In genomic region chr6:47423087-47423486, GRCh38 we compare ENCODE assay signal across 31 cellular contexts. TPM values are rescaled to one million over a fixed set of nuclear protein-coding genes. Genes with fewer than 3 reads are reported as not detected.
DNase-seq lines count a peak whose midpoint lies in the region; ATAC-seq and TF ChIP-seq lines count a peak whose summit lies in the region.
"Had no signal": no experiment of that assay in that cellular context is flagged by ENCODE, and none has a peak within 500 bp of the region (broad histone marks: within the 10 kb centered on the region; RNA-seq: fewer than 3 reads in every experiment).

No MANE protein-coding gene starts in this region.

- no peak for TF ChIP-seq POLR2A in IMR-90 (IDR thresholded peaks at IDR 0.05; ENCODE audit: low read depth, low read length)

- H3K14ac ChIP-seq in IMR-90 (replicated peaks; ENCODE audit: low read depth, low read length): no peak overlapping the region

- no peaks in the 10 kb centered on the region for H3K79me1 ChIP-seq in IMR-90 (ENCODE audit: low read depth in 1 of 2, low read length in 2 of 2)

- no peak overlapping the region for H2AK9ac ChIP-seq in IMR-90 (replicated peaks; ENCODE audit: low read depth, low read length, poor library complexity)

- H2BK20ac ChIP-seq in IMR-90 (ENCODE audit: low read depth, low read length): no peak overlapping the region

- no peak overlapping the region for H4K91ac ChIP-seq in IMR-90 (ENCODE audit: insufficient read depth, low read depth, low read length)

- H3K27ac ChIP-seq in IMR-90 (ENCODE audit: insufficient read depth, low read length) (no peak overlapping the region), PC-3 (ENCODE audit: low read length) (no peak overlapping the region), smooth muscle cell (ENCODE audit: low read depth) (no peak overlapping the region), GM23338 (ENCODE audit: low read depth) (no peak overlapping the region)
- H3K27ac ChIP-seq: 22Rv1; A549; BLaER1; BLaER1 treated with 17β-estradiol and CSF1 and Interleukin-3, amounts not matched to agents 10 nM and 100 nM; C4-2B had no signal

- no peak overlapping the region for H3K27ac Mint-ChIP-seq in GM23338
- H3K27ac Mint-ChIP-seq: B cell; CD14-positive monocyte; CD4-positive, alpha-beta memory T cell; CD4-positive, alpha-beta T cell; CD4-positive, CD25-positive, alpha-beta regulatory T cell; CD8-positive, alpha-beta T cell had no signal

- H3K79me2 ChIP-seq in PC-3 (ENCODE audit: low read length) (no peaks in the 10 kb centered on the region), smooth muscle cell (ENCODE audit: low read depth) (no peaks in the 10 kb centered on the region), GM23338 (replicated peaks; ENCODE audit: insufficient read depth) (no peaks in the 10 kb centered on the region)

- H3K4me1 Mint-ChIP-seq in GM23338: peaks cover 3% of the 10 kb centered on the region
- H3K4me1 Mint-ChIP-seq: B cell; CD4-positive, alpha-beta memory T cell; CD4-positive, CD25-positive, alpha-beta regulatory T cell; CD8-positive, alpha-beta memory T cell had no signal

- BruUV-seq in IMR-90 (replicated peaks; lab: Mats Ljungman, UMichigan) (no TSS peak), PC-3 (replicated peaks; lab: Mats Ljungman, UMichigan) (no TSS peak)

- peaks cover 24% of the 10 kb centered on the region for H3K9me3 Mint-ChIP-seq in GM23338

- no peak overlapping the region for H4K5ac ChIP-seq in IMR-90 (ENCODE audit: low read depth, low read length)

- H3K27me3 Mint-ChIP-seq in GM23338 (ENCODE audit: insufficient read depth, low read depth, poor library complexity): peaks cover 2% of the 10 kb centered on the region
- H3K27me3 Mint-ChIP-seq: B cell; CD4-positive, alpha-beta T cell had no signal

- H3K4me3 ChIP-seq in IMR-90 (ENCODE audit: insufficient read depth, low read depth, low read length) (no peak overlapping the region), PC-3 (ENCODE audit: low read length) (no peak overlapping the region), smooth muscle cell (no peak overlapping the region), GM23338 (no peak overlapping the region)
- H3K4me3 ChIP-seq: A549; BLaER1; BLaER1 treated with 17β-estradiol and CSF1 and Interleukin-3, amounts not matched to agents 10 nM and 100 nM had no signal

- intact Hi-C loops in IMR-90 (cut with micrococcal nuclease) (no loop called here), PC-3 (cut with micrococcal nuclease) (no loop called here)

- ATAC-seq in IMR-90 (ENCODE audit: low read depth): peak; percentile 24; the same call in 1 of the 2 replicates
- peak; percentile 76 for ATAC-seq in PC-3
- ATAC-seq in GM23338: no peak
- ATAC-seq: A549; CD8-positive, alpha-beta T cell had no signal

- CTCF ChIA-PET in IMR-90 (lab: Yijun Ruan, JAX): no interaction called here
- CTCF ChIA-PET in PC-3 (lab: Charles Lee): no interaction called here

- no peaks in the 10 kb centered on the region for H3K9me2 ChIP-seq in PC-3 (replicated peaks; ENCODE audit: low read length)
- H3K9me2 ChIP-seq in GM23338 (ENCODE audit: insufficient read depth): peaks cover 17% of the 10 kb centered on the region; the same call in 1 of the 2 replicates

- H4K20me1 ChIP-seq in IMR-90 (ENCODE audit: insufficient read depth, low read length) (no peaks in the 10 kb centered on the region), PC-3 (ENCODE audit: low read length) (no peaks in the 10 kb centered on the region), smooth muscle cell (ENCODE audit: low read depth) (no peaks in the 10 kb centered on the region), GM23338 (replicated peaks; ENCODE audit: insufficient read depth) (no peaks in the 10 kb centered on the region)
- H4K20me1 ChIP-seq: BLaER1; BLaER1 treated with 17β-estradiol and CSF1 and Interleukin-3, amounts not matched to agents 10 nM and 100 nM had no signal

- H3F3A ChIP-seq in PC-3 (ENCODE audit: low read length, unreplicated experiment) (no peaks in the 10 kb centered on the region), smooth muscle cell (ENCODE audit: low read depth) (no peaks in the 10 kb centered on the region), GM23338 (replicated peaks; ENCODE audit: low read depth) (no peaks in the 10 kb centered on the region; the same call in 1 of the 2 replicates)

- no peak overlapping the region for H3K18ac ChIP-seq in IMR-90 (ENCODE audit: low read depth, low read length)

- H3K27me3 ChIP-seq in IMR-90 (ENCODE audit: control insufficient read depth, insufficient read depth, low read length) (no peaks in the 10 kb centered on the region), PC-3 (ENCODE audit: low read length) (no peaks in the 10 kb centered on the region), smooth muscle cell (ENCODE audit: low read depth) (peaks cover 5% of the 10 kb centered on the region), GM23338 (ENCODE audit: insufficient read depth) (no peaks in the 10 kb centered on the region)
- H3K27me3 ChIP-seq: BLaER1; BLaER1 treated with 17β-estradiol and CSF1 and Interleukin-3, amounts not matched to agents 10 nM and 100 nM had no signal

- no peak overlapping the region for H2BK120ac ChIP-seq in IMR-90 (ENCODE audit: low read depth, low read length)

- H3K9ac ChIP-seq in IMR-90 (ENCODE audit: low read depth, low read length): no peak overlapping the region
- H3K9ac ChIP-seq in PC-3 (ENCODE audit: low read length): no peak overlapping the region
- H3K9ac ChIP-seq in smooth muscle cell (ENCODE audit: low read depth): no peak overlapping the region
- H3K9ac ChIP-seq: BLaER1; BLaER1 treated with 17β-estradiol and CSF1 and Interleukin-3, amounts not matched to agents 10 nM and 100 nM had no signal

- no peak overlapping the region for H3K4ac ChIP-seq in IMR-90 (ENCODE audit: low read depth, low read length)

- TF ChIP-seq CTCF in IMR-90 (conservative IDR thresholded peaks at IDR 0.05; ENCODE audit: low read depth, low read length) (no peak), PC-3 (conservative IDR thresholded peaks at IDR 0.05; ENCODE audit: low read depth, low read length) (no peak), smooth muscle cell (IDR thresholded peaks at IDR 0.05; ENCODE audit: borderline replicate concordance, insufficient read depth, poor library complexity, severe bottlenecking) (no peak), GM23338 (conservative IDR thresholded peaks at IDR 0.05; ENCODE audit: low read depth in 2 of 2) (no peak)

- no peak overlapping the region for H3K23ac ChIP-seq in IMR-90 (ENCODE audit: low read depth, low read length)

- H3K4me1 ChIP-seq in IMR-90 (ENCODE audit: control insufficient read depth, insufficient read depth, low read length) (no peaks in the 10 kb centered on the region), PC-3 (ENCODE audit: insufficient read depth, low read length) (peaks cover 38% of the 10 kb centered on the region), smooth muscle cell (ENCODE audit: low read depth) (no peaks in the 10 kb centered on the region), GM23338 (ENCODE audit: insufficient read depth) (no peaks in the 10 kb centered on the region)
- H3K4me1 ChIP-seq: BE2C, BLaER1 had no signal

- no peak overlapping the region for H2BK15ac ChIP-seq in IMR-90 (ENCODE audit: low read depth, low read length)

- H3K36me3 ChIP-seq in IMR-90 (ENCODE audit: control insufficient read depth, insufficient read depth, low read length) (no peaks in the 10 kb centered on the region), PC-3 (ENCODE audit: low read depth, low read length) (no peaks in the 10 kb centered on the region), smooth muscle cell (ENCODE audit: low read depth) (no peaks in the 10 kb centered on the region), GM23338 (ENCODE audit: insufficient read depth) (0 out of 2 replicates have a peak, but pooled peaks cover 3% of the 10 kb centered on the region)
- H3K36me3 ChIP-seq: BE2C; BLaER1; BLaER1 treated with 17β-estradiol and CSF1 and Interleukin-3, amounts not matched to agents 10 nM and 100 nM had no signal

- no peak overlapping the region for H2AFZ ChIP-seq in IMR-90 (replicated peaks; ENCODE audit: low read length, poor library complexity)
- H2AFZ ChIP-seq in PC-3 (ENCODE audit: low read length): no peak overlapping the region
- H2AFZ ChIP-seq in smooth muscle cell (ENCODE audit: low read depth): no peak overlapping the region
- H2AFZ ChIP-seq in GM23338: no peak overlapping the region

- H2AK5ac ChIP-seq in IMR-90 (ENCODE audit: low read depth, low read length): no peak overlapping the region

- H4K8ac ChIP-seq in IMR-90 (ENCODE audit: low read depth in 2 of 2, low read length in 2 of 2): no peak overlapping the region

- POLR2A ChIA-PET in IMR-90 (lab: Charles Lee; ENCODE audit: unreplicated experiment): no interaction called here
- POLR2A ChIA-PET in PC-3 (lab: Charles Lee; ENCODE audit: unreplicated experiment): no interaction called here

- TF ChIP-seq RAD21 in IMR-90 (IDR thresholded peaks at IDR 0.05; ENCODE audit: low read length): no peak

- no peak overlapping the region for H3K4me2 ChIP-seq in IMR-90 (ENCODE audit: low read depth, low read length)
- 0 out of 2 replicates have a peak overlapping the region, but pooled peaks have one; percentile 28 for H3K4me2 ChIP-seq in PC-3 (ENCODE audit: low read length)
- H3K4me2 ChIP-seq in smooth muscle cell: no peak overlapping the region
- no peak overlapping the region for H3K4me2 ChIP-seq in GM23338
- H3K4me2 ChIP-seq: A549; BLaER1; BLaER1 treated with 17β-estradiol and CSF1 and Interleukin-3, amounts not matched to agents 10 nM and 100 nM had no signal

- no peak overlapping the region for H2BK5ac ChIP-seq in IMR-90 (ENCODE audit: low read depth, low read length, poor library complexity, severe bottlenecking)

- in situ Hi-C loops in IMR-90 (cut with MboI; ENCODE audit: low sequenced_read_pairs): no loop called here

- DNase-seq in IMR-90 (peak; percentile 1), PC-3 (peak; percentile 52), smooth muscle cell (lab: John Stamatoyannopoulos, UW; ENCODE audit: unreplicated experiment) (no peak), GM23338 (ENCODE audit: low spot score) (no peak)
- DNase-seq: 8988T; ACHN; AML-193; BE2C; C1 segment of cervical spinal cord; Caco-2; Calu3; CD4-positive, alpha-beta memory T cell; CD4-positive, alpha-beta T cell; CD4-positive, CD25-positive, alpha-beta regulatory T cell; CD8-positive, alpha-beta memory T cell; CD8-positive, alpha-beta T cell; COR-L47; DMS 273 treated with DMSO at 0.1 percent for 48 hours; DMS153; DMS53; DMS79; DMS79 treated with DMSO at 0.1 percent for 48 hours; DND-41; EL had no signal

- no peak overlapping the region for H3K4me3 Mint-ChIP-seq in GM23338
- H3K4me3 Mint-ChIP-seq: B cell; CD14-positive monocyte; CD4-positive, alpha-beta memory T cell; CD4-positive, alpha-beta T cell; CD4-positive, CD25-positive, alpha-beta regulatory T cell; CD8-positive, alpha-beta memory T cell; CD8-positive, alpha-beta T cell had no signal

- H3K56ac ChIP-seq in IMR-90 (ENCODE audit: extremely low read depth, insufficient read depth, low read length): no peak overlapping the region

- no peaks in the 10 kb centered on the region for H3K9me1 ChIP-seq in IMR-90 (ENCODE audit: insufficient read depth, low read length)

- dilution Hi-C loops in IMR-90 (cut with HindIII; ENCODE audit: low sequenced_read_pairs, unreplicated experiment): no loop called here

- peaks cover 26% of the 10 kb centered on the region for H3K36me3 Mint-ChIP-seq in GM23338 (ENCODE audit: low read depth)
- H3K36me3 Mint-ChIP-seq: CD14-positive monocyte; CD8-positive, alpha-beta T cell had no signal

- H3K9me3 ChIP-seq in IMR-90 (ENCODE audit: control insufficient read depth, insufficient read depth, low read length): no peaks in the 10 kb centered on the region
- H3K9me3 ChIP-seq in PC-3 (ENCODE audit: low read length): no peaks in the 10 kb centered on the region
- H3K9me3 ChIP-seq in smooth muscle cell (replicated peaks; ENCODE audit: low read depth): no peaks in the 10 kb centered on the region
- H3K9me3 ChIP-seq: A549, BE2C, BLaER1, Caco-2 had no signal

RNA-seq across cellular contexts. Expression of gene CD2AP, which starts 54.5 kb away (rescaled TPM):
- 7.5 and 18.3 TPM in 2 replicates for total RNA-seq in IMR-90 (2012; rRNA removed)
- 4.0 and 5.3 TPM in 2 replicates for polyA plus RNA-seq in IMR-90 (2012; rRNA removed)
- 0.40 and 0.61 TPM in 2 replicates for polyA plus RNA-seq in IMR-90 (2012; cell fraction: cytosol; rRNA removed)
- polyA plus RNA-seq in IMR-90 (2012; cell fraction: nucleus; rRNA removed; ENCODE audit: low replicate concordance): 0.71 and 3.3 TPM in 2 replicates
- 16.2 and 21.8 TPM in 2 replicates for total RNA-seq in PC-3 (2014; rRNA removed)
- total RNA-seq in smooth muscle cell: 33.4 and 37.2 TPM in 2 replicates
- polyA plus RNA-seq in smooth muscle cell: 7.4 and 15.5 TPM in 2 replicates
- total RNA-seq in GM23338 (2014; rRNA removed; shearing (Covaris generic)): 81.7 and 93.2 TPM in 2 replicates
- polyA plus RNA-seq in GM23338 (2016; fragmentation: Nextera tagmentation; extraction: Ambion mirVana): 29.9 and 38.0 TPM in 2 replicates

Comparison
In these comparisons a context has a peak if more than half of its experiments do, and no peak if none do; other contexts are left out.
1. DNase-seq: peak in IMR-90 (single experiment) and PC-3 (single experiment); none in smooth muscle cell (single experiment) and GM23338 (single experiment).